23 cellular contexts compared by ENCODE assay signal in genomic region chr10:10727812-10728211, GRCh38.
"Had no signal": no experiment of that assay in that cellular context is flagged by ENCODE, and none has a peak within 500 bp of the region (broad histone marks: within the 10 kb centered on the region; RNA-seq: fewer than 3 reads in every experiment).

No MANE protein-coding gene starts in this region.

- DNase-seq: effector CD8-positive, alpha-beta T cell; endodermal cell; esophagus squamous epithelium; mesenchymal stem cell; stimulated activated CD4-positive, alpha-beta T cell treated with anti-CD3 and anti-CD28 coated beads, Interleukin-1b, Interleukin-23, amount 100 ng/mL, for 48 hours; stimulated activated CD4-positive, alpha-beta T cell treated with anti-CD3 and anti-CD28 coated beads, Interleukin-4, amount 100 ng/mL, for 24 hours; stimulated activated naive CD8-positive, alpha-beta T cell treated with anti-CD3 and anti-CD28 coated beads, Interleukin-15, Interleukin-2, amounts not matched to agents 100 U/mL and 50 U/mL, for 24 hours; testis; tibial artery had no signal

- H3K9me3 Mint-ChIP-seq: endodermal cell; mesothelial cell of epicardium; neural progenitor cell; stimulated activated effector memory CD8-positive, alpha-beta T cell treated with anti-CD3 and anti-CD28 coated beads, Interleukin-12 subunit alpha, Interleukin-12 subunit beta, amount 100 ng/mL, for 72 hours; type B pancreatic cell had no signal

- H3K4me1 ChIP-seq: colonic mucosa, esophagus squamous epithelium, neural progenitor cell, prostate gland, right atrium auricular region, testis, tibial artery had no signal

- H3K36me3 Mint-ChIP-seq: mesothelial cell of epicardium; naive thymus-derived CD4-positive, alpha-beta T cell; stimulated activated effector memory CD8-positive, alpha-beta T cell treated with anti-CD3 and anti-CD28 coated beads, Interleukin-12 subunit alpha, Interleukin-12 subunit beta, amount 100 ng/mL, for 72 hours; type B pancreatic cell had no signal

- H3K4me2 ChIP-seq: neural progenitor cell, smooth muscle cell had no signal

- H3K4me1 Mint-ChIP-seq: endodermal cell; mesothelial cell of epicardium; nephron; neural progenitor cell; stimulated activated effector memory CD8-positive, alpha-beta T cell treated with anti-CD3 and anti-CD28 coated beads, Interleukin-12 subunit alpha, Interleukin-12 subunit beta, amount 100 ng/mL, for 72 hours had no signal

- H3K4me3 Mint-ChIP-seq: dendritic cell treated with granulocyte-macrophage colony-stimulating factor and Interleukin-4, amounts not matched to agents 40 ng/mL and 50 ng/mL, for 4 days; endodermal cell; mesothelial cell of epicardium; naive thymus-derived CD4-positive, alpha-beta T cell; nephron; neural progenitor cell; stimulated activated effector memory CD8-positive, alpha-beta T cell treated with anti-CD3 and anti-CD28 coated beads, Interleukin-12 subunit alpha, Interleukin-12 subunit beta, amount 100 ng/mL, for 72 hours; type B pancreatic cell had no signal

- H3K27ac ChIP-seq: colonic mucosa, esophagus squamous epithelium, neural progenitor cell, prostate gland, right atrium auricular region, testis, tibial artery had no signal

- H3K4me3 ChIP-seq: colonic mucosa, esophagus squamous epithelium, lung, neural progenitor cell, prostate gland, right atrium auricular region, smooth muscle cell, testis, tibial artery had no signal

- H3K27me3 ChIP-seq: colonic mucosa, esophagus squamous epithelium, neural progenitor cell, right atrium auricular region, testis, tibial artery had no signal

- H2AFZ ChIP-seq: neural progenitor cell had no signal

- H3K27ac Mint-ChIP-seq: dendritic cell treated with granulocyte-macrophage colony-stimulating factor and Interleukin-4, amounts not matched to agents 40 ng/mL and 50 ng/mL, for 4 days; endodermal cell; mesothelial cell of epicardium; nephron; neural progenitor cell; stimulated activated effector memory CD8-positive, alpha-beta T cell treated with anti-CD3 and anti-CD28 coated beads, Interleukin-12 subunit alpha, Interleukin-12 subunit beta, amount 100 ng/mL, for 72 hours; type B pancreatic cell had no signal

- H3K36me3 ChIP-seq: colonic mucosa, esophagus squamous epithelium, neural progenitor cell, prostate gland, right atrium auricular region, tibial artery had no signal

- H3K27me3 Mint-ChIP-seq: dendritic cell treated with granulocyte-macrophage colony-stimulating factor and Interleukin-4, amounts not matched to agents 40 ng/mL and 50 ng/mL, for 4 days had no signal

- ATAC-seq: left lobe of liver; naive thymus-derived CD4-positive, alpha-beta T cell; sciatic nerve; stimulated activated effector memory CD8-positive, alpha-beta T cell treated with anti-CD3 and anti-CD28 coated beads, Interleukin-12 subunit alpha, Interleukin-12 subunit beta, amount 100 ng/mL, for 72 hours; stimulated activated naive CD8-positive, alpha-beta T cell treated with anti-CD3 and anti-CD28 coated beads, Interleukin-15, Interleukin-2, amounts not matched to agents 100 U/mL and 50 U/mL, for 24 hours had no signal

- H3K9me3 ChIP-seq: colonic mucosa, esophagus squamous epithelium, prostate gland, right atrium auricular region, testis, tibial artery had no signal
